ENCODE assay signal across 9 cellular contexts in genomic region chr9:117644133-117644532, GRCh38.
DNase-seq lines count a peak whose midpoint lies in the region; ATAC-seq and TF ChIP-seq lines count a peak whose summit lies in the region.
"Had no signal": no experiment of that assay in that cellular context is flagged by ENCODE, and none has a peak within 500 bp of the region (broad histone marks: within the 10 kb centered on the region; RNA-seq: fewer than 3 reads in every experiment).

No MANE protein-coding gene starts in this region.

- DNase-seq in NOMO-1 treated with DMSO at 0.1 percent for 48 hours (lab: John Stamatoyannopoulos, UW; ENCODE audit: unreplicated experiment) (peak; percentile 51), cerebellar cortex (ENCODE audit: low spot score) (no peak), COR-L47 (lab: John Stamatoyannopoulos, UW) (no peak)
- no peak for DNase-seq in activated T-helper 2 cell treated with anti-CD3 and anti-CD28 coated beads, Interferon-gamma antibody, Interleukin-2, Interleukin-4, amounts not matched to agents 10 μg/mL and 5 μg/mL and 100 μg/mL, durations not matched to agents 14 hours and 24 hours and 36 hours (ENCODE audit: low spot score)

- H3K27ac Mint-ChIP-seq in activated T-helper 2 cell treated with anti-CD3 and anti-CD28 coated beads, Interferon-gamma antibody, Interleukin-2, Interleukin-4, amounts not matched to agents 10 μg/mL and 5 μg/mL and 100 μg/mL, durations not matched to agents 14 hours and 24 hours and 36 hours: no peak overlapping the region

- H3K4me3 ChIP-seq in neutrophil (ENCODE audit: low read depth in 1 of 2, low read length in 1 of 2): peak overlapping the region in 1 of 2 experiments; percentile 48
- H3K4me3 ChIP-seq: colonic mucosa had no signal

- H3K9me3 ChIP-seq in neutrophil: no peaks in the 10 kb centered on the region
- H3K9me3 ChIP-seq: colonic mucosa had no signal

- no peaks in the 10 kb centered on the region for H3K36me3 ChIP-seq in neutrophil
- H3K36me3 ChIP-seq: colonic mucosa had no signal

- H3K27ac ChIP-seq in neutrophil: peak overlapping the region; percentile 76
- H3K27ac ChIP-seq: colonic mucosa had no signal

- peaks cover 7% of the 10 kb centered on the region for H3K27me3 Mint-ChIP-seq in activated T-helper 2 cell treated with anti-CD3 and anti-CD28 coated beads, Interferon-gamma antibody, Interleukin-2, Interleukin-4, amounts not matched to agents 10 μg/mL and 5 μg/mL and 100 μg/mL, durations not matched to agents 14 hours and 24 hours and 36 hours (ENCODE audit: low read depth)

- H3K4me3 Mint-ChIP-seq in activated T-helper 2 cell treated with anti-CD3 and anti-CD28 coated beads, Interferon-gamma antibody, Interleukin-2, Interleukin-4, amounts not matched to agents 10 μg/mL and 5 μg/mL and 100 μg/mL, durations not matched to agents 14 hours and 24 hours and 36 hours (ENCODE audit: low read depth): no peak overlapping the region

- peak; percentile 42 for ATAC-seq in GM18909 (IDR thresholded peaks at IDR 0.05; ENCODE audit: poor library complexity, unreplicated experiment)
- ATAC-seq in HG02678 (IDR thresholded peaks at IDR 0.05; ENCODE audit: unreplicated experiment): peak; percentile 22
- no peak for ATAC-seq in esophagus mucosa

- H3K36me3 Mint-ChIP-seq in activated T-helper 2 cell treated with anti-CD3 and anti-CD28 coated beads, Interferon-gamma antibody, Interleukin-2, Interleukin-4, amounts not matched to agents 10 μg/mL and 5 μg/mL and 100 μg/mL, durations not matched to agents 14 hours and 24 hours and 36 hours (ENCODE audit: low read depth): no peaks in the 10 kb centered on the region

- no peak for TF ChIP-seq CTCF in neutrophil (IDR thresholded peaks at IDR 0.05)

- no peaks in the 10 kb centered on the region for H3K9me3 Mint-ChIP-seq in activated T-helper 2 cell treated with anti-CD3 and anti-CD28 coated beads, Interferon-gamma antibody, Interleukin-2, Interleukin-4, amounts not matched to agents 10 μg/mL and 5 μg/mL and 100 μg/mL, durations not matched to agents 14 hours and 24 hours and 36 hours

- intact Hi-C loops in activated T-helper 2 cell treated with anti-CD3 and anti-CD28 coated beads, Interferon-gamma antibody, Interleukin-2, Interleukin-4, amounts not matched to agents 10 μg/mL and 5 μg/mL and 100 μg/mL, durations not matched to agents 14 hours and 24 hours and 36 hours (cut with micrococcal nuclease): no loop called here

- H3K27me3 ChIP-seq in neutrophil: peaks cover 39% of the 10 kb centered on the region
- H3K27me3 ChIP-seq: colonic mucosa had no signal

- H3K4me1 ChIP-seq in neutrophil (ENCODE audit: control insufficient read depth in 1 of 2, insufficient read depth in 1 of 2, low read depth in 1 of 2, low read length in 1 of 2): peaks cover 24 to 27% of the 10 kb centered on the region in 2 experiments
- H3K4me1 ChIP-seq: colonic mucosa had no signal

- H3K4me1 Mint-ChIP-seq in activated T-helper 2 cell treated with anti-CD3 and anti-CD28 coated beads, Interferon-gamma antibody, Interleukin-2, Interleukin-4, amounts not matched to agents 10 μg/mL and 5 μg/mL and 100 μg/mL, durations not matched to agents 14 hours and 24 hours and 36 hours (ENCODE audit: low read depth): peaks cover 8% of the 10 kb centered on the region
